1 cellular context compared by ENCODE assay signal in the genomic region with DNA sequence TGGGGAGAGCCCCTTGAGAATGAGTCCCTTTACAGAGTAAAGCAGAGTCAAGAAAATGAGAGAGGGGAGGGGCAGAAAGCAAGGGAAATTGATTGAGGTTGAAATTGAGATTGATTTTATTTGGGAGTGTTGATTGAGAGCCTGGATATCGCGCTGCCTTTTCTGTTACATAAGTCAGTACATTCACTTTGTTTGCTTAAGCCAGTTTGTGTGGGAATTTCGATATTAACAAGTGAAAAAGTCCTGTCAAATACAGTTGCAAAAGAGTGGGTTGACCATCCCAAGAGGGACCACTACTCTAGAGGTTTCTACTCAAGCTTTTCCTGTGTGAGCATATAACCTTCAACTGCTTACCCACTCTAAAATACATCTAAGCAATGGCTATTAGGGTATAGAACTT.
TF ChIP-seq lines count a peak whose summit lies in the region.

No MANE protein-coding gene starts in this region.

TF ChIP-seq in GM23338, 12 proteins besides CTCF, POLR2A, EP300 and RAD21 (continued from another document):
- no peak for TF ChIP-seq JUNB (IDR thresholded peaks at IDR 0.05; ENCODE audit: unreplicated experiment)
- TF ChIP-seq, protein P1, sequence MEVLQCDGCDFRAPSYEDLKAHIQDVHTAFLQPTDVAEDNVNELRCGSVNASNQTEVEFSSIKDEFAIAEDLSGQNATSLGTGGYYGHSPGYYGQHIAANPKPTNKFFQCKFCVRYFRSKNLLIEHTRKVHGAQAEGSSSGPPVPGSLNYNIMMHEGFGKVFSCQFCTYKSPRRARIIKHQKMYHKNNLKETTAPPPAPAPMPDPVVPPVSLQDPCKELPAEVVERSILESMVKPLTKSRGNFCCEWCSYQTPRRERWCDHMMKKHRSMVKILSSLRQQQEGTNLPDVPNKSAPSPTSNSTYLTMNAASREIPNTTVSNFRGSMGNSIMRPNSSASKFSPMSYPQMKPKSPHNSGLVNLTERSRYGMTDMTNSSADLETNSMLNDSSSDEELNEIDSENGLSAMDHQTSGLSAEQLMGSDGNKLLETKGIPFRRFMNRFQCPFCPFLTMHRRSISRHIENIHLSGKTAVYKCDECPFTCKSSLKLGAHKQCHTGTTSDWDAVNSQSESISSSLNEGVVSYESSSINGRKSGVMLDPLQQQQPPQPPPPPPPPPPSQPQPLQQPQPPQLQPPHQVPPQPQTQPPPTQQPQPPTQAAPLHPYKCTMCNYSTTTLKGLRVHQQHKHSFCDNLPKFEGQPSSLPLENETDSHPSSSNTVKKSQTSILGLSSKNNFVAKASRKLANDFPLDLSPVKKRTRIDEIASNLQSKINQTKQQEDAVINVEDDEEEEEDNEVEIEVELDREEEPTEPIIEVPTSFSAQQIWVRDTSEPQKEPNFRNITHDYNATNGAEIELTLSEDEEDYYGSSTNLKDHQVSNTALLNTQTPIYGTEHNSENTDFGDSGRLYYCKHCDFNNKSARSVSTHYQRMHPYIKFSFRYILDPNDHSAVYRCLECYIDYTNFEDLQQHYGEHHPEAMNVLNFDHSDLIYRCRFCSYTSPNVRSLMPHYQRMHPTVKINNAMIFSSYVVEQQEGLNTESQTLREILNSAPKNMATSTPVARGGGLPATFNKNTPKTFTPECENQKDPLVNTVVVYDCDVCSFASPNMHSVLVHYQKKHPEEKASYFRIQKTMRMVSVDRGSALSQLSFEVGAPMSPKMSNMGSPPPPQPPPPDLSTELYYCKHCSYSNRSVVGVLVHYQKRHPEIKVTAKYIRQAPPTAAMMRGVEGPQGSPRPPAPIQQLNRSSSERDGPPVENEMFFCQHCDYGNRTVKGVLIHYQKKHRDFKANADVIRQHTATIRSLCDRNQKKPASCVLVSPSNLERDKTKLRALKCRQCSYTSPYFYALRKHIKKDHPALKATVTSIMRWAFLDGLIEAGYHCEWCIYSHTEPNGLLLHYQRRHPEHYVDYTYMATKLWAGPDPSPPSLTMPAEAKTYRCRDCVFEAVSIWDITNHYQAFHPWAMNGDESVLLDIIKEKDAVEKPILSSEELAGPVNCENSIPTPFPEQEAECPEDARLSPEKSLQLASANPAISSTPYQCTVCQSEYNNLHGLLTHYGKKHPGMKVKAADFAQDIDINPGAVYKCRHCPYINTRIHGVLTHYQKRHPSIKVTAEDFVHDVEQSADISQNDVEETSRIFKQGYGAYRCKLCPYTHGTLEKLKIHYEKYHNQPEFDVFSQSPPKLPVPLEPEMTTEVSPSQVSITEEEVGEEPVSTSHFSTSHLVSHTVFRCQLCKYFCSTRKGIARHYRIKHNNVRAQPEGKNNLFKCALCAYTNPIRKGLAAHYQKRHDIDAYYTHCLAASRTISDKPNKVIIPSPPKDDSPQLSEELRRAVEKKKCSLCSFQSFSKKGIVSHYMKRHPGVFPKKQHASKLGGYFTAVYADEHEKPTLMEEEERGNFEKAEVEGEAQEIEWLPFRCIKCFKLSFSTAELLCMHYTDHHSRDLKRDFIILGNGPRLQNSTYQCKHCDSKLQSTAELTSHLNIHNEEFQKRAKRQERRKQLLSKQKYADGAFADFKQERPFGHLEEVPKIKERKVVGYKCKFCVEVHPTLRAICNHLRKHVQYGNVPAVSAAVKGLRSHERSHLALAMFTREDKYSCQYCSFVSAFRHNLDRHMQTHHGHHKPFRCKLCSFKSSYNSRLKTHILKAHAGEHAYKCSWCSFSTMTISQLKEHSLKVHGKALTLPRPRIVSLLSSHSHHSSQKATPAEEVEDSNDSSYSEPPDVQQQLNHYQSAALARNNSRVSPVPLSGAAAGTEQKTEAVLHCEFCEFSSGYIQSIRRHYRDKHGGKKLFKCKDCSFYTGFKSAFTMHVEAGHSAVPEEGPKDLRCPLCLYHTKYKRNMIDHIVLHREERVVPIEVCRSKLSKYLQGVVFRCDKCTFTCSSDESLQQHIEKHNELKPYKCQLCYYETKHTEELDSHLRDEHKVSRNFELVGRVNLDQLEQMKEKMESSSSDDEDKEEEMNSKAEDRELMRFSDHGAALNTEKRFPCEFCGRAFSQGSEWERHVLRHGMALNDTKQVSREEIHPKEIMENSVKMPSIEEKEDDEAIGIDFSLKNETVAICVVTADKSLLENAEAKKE (CRISPR knock-in tag; IDR thresholded peaks at IDR 0.05): no peak
- TF ChIP-seq, protein P2, sequence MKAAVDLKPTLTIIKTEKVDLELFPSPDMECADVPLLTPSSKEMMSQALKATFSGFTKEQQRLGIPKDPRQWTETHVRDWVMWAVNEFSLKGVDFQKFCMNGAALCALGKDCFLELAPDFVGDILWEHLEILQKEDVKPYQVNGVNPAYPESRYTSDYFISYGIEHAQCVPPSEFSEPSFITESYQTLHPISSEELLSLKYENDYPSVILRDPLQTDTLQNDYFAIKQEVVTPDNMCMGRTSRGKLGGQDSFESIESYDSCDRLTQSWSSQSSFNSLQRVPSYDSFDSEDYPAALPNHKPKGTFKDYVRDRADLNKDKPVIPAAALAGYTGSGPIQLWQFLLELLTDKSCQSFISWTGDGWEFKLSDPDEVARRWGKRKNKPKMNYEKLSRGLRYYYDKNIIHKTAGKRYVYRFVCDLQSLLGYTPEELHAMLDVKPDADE (IDR thresholded peaks at IDR 0.05): no peak
- no peak for TF ChIP-seq EZH2 (IDR thresholded peaks at IDR 0.05; ENCODE audit: low read depth, unreplicated experiment)
- TF ChIP-seq POLR2AphosphoS5 (IDR thresholded peaks at IDR 0.05; ENCODE audit: low read depth): no peak
- no peak for TF ChIP-seq NANOG (IDR thresholded peaks at IDR 0.05; ENCODE audit: borderline replicate concordance)
- TF ChIP-seq CREB1 (CRISPR knock-in tag; IDR thresholded peaks at IDR 0.05; ENCODE audit: low read depth): no peak
